ENCODE assay signal across 1 cellular context in genomic region chr13:41008349-41008980, GRCh38.
TF ChIP-seq lines count a peak whose summit lies in the region.

No MANE protein-coding gene starts in this region.

TF ChIP-seq in K562, 482 proteins besides CTCF, POLR2A, EP300 and RAD21 (continued from another document):
- TF ChIP-seq ARID3A (IDR thresholded peaks at IDR 0.05; ENCODE audit: borderline replicate concordance, low read depth, low read length) (peak; percentile 69; the same call in 1 of the 2 replicates), JUND (IDR thresholded peaks at IDR 0.05; ENCODE audit: borderline replicate concordance, low read depth, low read length) (peak; percentile 81), JUND (tag; IDR thresholded peaks at IDR 0.05; ENCODE audit: borderline replicate concordance, low read depth, low read length) (peak; percentile 57; the same call in 2 of the 3 replicates), SMARCE1 (IDR thresholded peaks at IDR 0.05) (peak; percentile 63; the same call in 1 of the 2 replicates), ARID1B (IDR thresholded peaks at IDR 0.05) (peak; percentile 47; the same call in 1 of the 2 replicates), DPF2 (IDR thresholded peaks at IDR 0.05) (peak; percentile 76), JUN (IDR thresholded peaks at IDR 0.05; ENCODE audit: borderline replicate concordance, low read depth, low read length) (0 out of 2 replicates have a peak, but pooled peaks have one; percentile 41), JUN (CRISPR knock-in tag; IDR thresholded peaks at IDR 0.05; ENCODE audit: borderline replicate concordance) (no peak), ATF3 (IDR thresholded peaks at IDR 0.05) (peak; percentile 84), ATF3 (CRISPR knock-in tag; conservative IDR thresholded peaks at IDR 0.05) (no peak), CEBPG (CRISPR knock-in tag; IDR thresholded peaks at IDR 0.05) (no peak), CEBPG (tag; conservative IDR thresholded peaks at IDR 0.05 in 1 of 2, IDR thresholded peaks at IDR 0.05 in 1 of 2) (peak in 1 of 2 experiments; percentile 68; a peak in 2 of 4 replicates), SMARCA4 (IDR thresholded peaks at IDR 0.05) (peak; percentile 70), ZNF766 (CRISPR knock-in tag; conservative IDR thresholded peaks at IDR 0.05) (no peak), ZNF280A (IDR thresholded peaks at IDR 0.05; ENCODE audit: low read depth, partially characterized antibody) (no peak), TRIM24 (IDR thresholded peaks at IDR 0.05) (peak in 1 of 2 experiments; percentile 18; a peak in 1 of 4 replicates), FOSL1 (tag; conservative IDR thresholded peaks at IDR 0.05) (peak; percentile 83)
